12 cellular contexts compared by ENCODE assay signal in genomic region chr12:39905152-39905551, GRCh38.
A peak's percentile ranks its signal among the peaks of the same experiment; 100 is the strongest.
DNase-seq lines count a peak whose midpoint lies in the region; ATAC-seq and TF ChIP-seq lines count a peak whose summit lies in the region.
"Had no signal": no experiment of that assay in that cellular context is flagged by ENCODE, and none has a peak within 500 bp of the region (broad histone marks: within the 10 kb centered on the region; RNA-seq: fewer than 3 reads in every experiment).

No MANE protein-coding gene starts in this region.

- H3K4me3 ChIP-seq in vagina, result no peak overlapping the region

- DNase-seq in NCI-H69 (lab: John Stamatoyannopoulos, UW) (peak; percentile 7), medulla oblongata (ENCODE audit: extremely low spot score) (peak; percentile 39), vagina (ENCODE audit: extremely low spot score in 2 of 2) (no peak)
- DNase-seq: activated B cell treated with CpG ODN at 0.5 μM for 24 hours; activated naive CD4-positive, alpha-beta T cell treated with Interleukin-2 at 50 U/mL for 16 hours; glutamatergic neuron; KBM-7; nephron progenitor cell had no signal

- H3K27ac ChIP-seq in vagina, result peak overlapping the region; percentile 28

- no peaks in the 10 kb centered on the region for H3K36me3 ChIP-seq in vagina

- H3K27me3 ChIP-seq in vagina, result no peaks in the 10 kb centered on the region

- no peak for TF ChIP-seq CTCF in vagina (IDR thresholded peaks at IDR 0.05)

- intact Hi-C loops in vagina (cut with DNase I), result no loop called here

- TF ChIP-seq POLR2A in vagina (IDR thresholded peaks at IDR 0.05), result no peak

- H3K4me1 ChIP-seq in vagina, result peaks cover 9% of the 10 kb centered on the region

- H3K9me3 ChIP-seq in vagina, result no peaks in the 10 kb centered on the region

- ATAC-seq in esophagus mucosa (peak; percentile 64), GM19452 (IDR thresholded peaks at IDR 0.05; ENCODE audit: unreplicated experiment) (no peak), GM19467 (IDR thresholded peaks at IDR 0.05; ENCODE audit: unreplicated experiment) (no peak), HG02610 (IDR thresholded peaks at IDR 0.05; ENCODE audit: unreplicated experiment) (no peak)

Comparison
In these comparisons a context has a peak if more than half of its experiments do, and no peak if none do; other contexts are left out.
1. DNase-seq: peak in NCI-H69 (single experiment) and medulla oblongata (single experiment); none in vagina (0 of 2).